Comparison of ENCODE assay signal across 28 cellular contexts in the genomic region with DNA sequence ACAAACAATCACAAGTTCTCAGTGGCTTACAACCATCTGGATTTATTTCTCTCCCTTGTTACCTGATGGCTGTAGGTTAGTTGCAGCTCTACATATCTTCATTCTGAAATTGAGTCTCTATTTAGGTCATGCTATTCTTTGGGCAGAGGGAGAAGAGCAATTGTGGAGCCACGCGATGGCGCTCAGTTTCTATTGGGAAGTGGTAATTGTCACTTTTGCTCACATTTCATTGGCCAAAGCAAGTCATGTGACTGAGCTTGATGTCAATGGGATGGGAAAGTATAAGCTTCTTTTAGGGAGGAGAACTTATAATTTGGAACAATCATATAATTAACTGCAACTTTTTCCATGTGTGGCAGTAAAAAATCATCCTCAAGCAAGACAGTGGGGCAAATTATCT.
DNase-seq lines count a peak whose midpoint lies in the region; ATAC-seq and TF ChIP-seq lines count a peak whose summit lies in the region.
"Had no signal": no experiment of that assay in that cellular context is flagged by ENCODE, and none has a peak within 500 bp of the region (broad histone marks: within the 10 kb centered on the region; RNA-seq: fewer than 3 reads in every experiment).

No MANE protein-coding gene starts in this region.

- no peak overlapping the region for H3K9ac ChIP-seq in mesendoderm (ENCODE audit: low read length)

- no peaks in the 10 kb centered on the region for H3K9me3 ChIP-seq in transverse colon
- H3K9me3 ChIP-seq: Caco-2, gastroesophageal sphincter, pancreas, upper lobe of left lung had no signal

- H2BK15ac ChIP-seq in mesendoderm (replicated peaks; ENCODE audit: low read depth) = no peak overlapping the region

- H3K79me1 ChIP-seq in mesendoderm (ENCODE audit: low read length) = no peaks in the 10 kb centered on the region

- no peak overlapping the region for H3K4ac ChIP-seq in mesendoderm (ENCODE audit: low read depth, low read length)

- no peak overlapping the region for H3K56ac ChIP-seq in mesendoderm (ENCODE audit: low read length)

- no peak overlapping the region for H4K8ac ChIP-seq in mesendoderm (ENCODE audit: low read depth, low read length)

- DNase-seq in GM12864 (ENCODE audit: low read depth) = peak; percentile 30
- DNase-seq in LNCaP clone FGC (ENCODE audit: low read depth) = peak; percentile 11
- DNase-seq in OCI-M1 (lab: John Stamatoyannopoulos, UW) = peak; percentile 83
- peak; percentile 42 for DNase-seq in mesendoderm
- no peak for DNase-seq in GM03348 (ENCODE audit: low spot score)
- DNase-seq in transverse colon = no peak
- DNase-seq: activated CD4-positive, alpha-beta T cell treated with anti-CD3 and anti-CD28 coated beads, Interleukin-2, amount 10 ng/mL, durations not matched to agents 24 days and 14 days; activated gamma-delta T cell treated with Interleukin-2 at 50 U/mL for 16 hours; activated naive CD8-positive, alpha-beta T cell treated with anti-CD3 and anti-CD28 coated beads, Interleukin-2, amount 50 U/mL, for 24 hours; activated T-cell treated with anti-CD3 and anti-CD28 coated beads, Interleukin-2, amount 50 U/mL, for 1 hour; C1 segment of cervical spinal cord; Caco-2; DND-41; hippocampal formation; immature natural killer cell; NCI-H146; NCI-H2107; NCI-H446; pancreas; PC-9; Right ventricle myocardium superior; T-helper 9 cell; upper lobe of left lung had no signal

- no peak overlapping the region for H3K23ac ChIP-seq in mesendoderm (ENCODE audit: low read length)

- H3K27me3 ChIP-seq in mesendoderm (ENCODE audit: insufficient read depth, low read length, poor library complexity) (no peaks in the 10 kb centered on the region), transverse colon (no peaks in the 10 kb centered on the region)
- H3K27me3 ChIP-seq: gastroesophageal sphincter, pancreas, upper lobe of left lung had no signal

- no peaks in the 10 kb centered on the region for H3K36me3 ChIP-seq in mesendoderm (ENCODE audit: control insufficient read depth, insufficient read depth, low read length)
- no peaks in the 10 kb centered on the region for H3K36me3 ChIP-seq in transverse colon
- H3K36me3 ChIP-seq: gastroesophageal sphincter, pancreas, upper lobe of left lung had no signal

- TF ChIP-seq EP300 in transverse colon (IDR thresholded peaks at IDR 0.05; ENCODE audit: low read depth) = no peak

- no peak overlapping the region for H3K4me2 ChIP-seq in mesendoderm (ENCODE audit: low read length)
- H3K4me2 ChIP-seq: PC-9 had no signal

- intact Hi-C loops in transverse colon (cut with DNase I; ENCODE audit: low total_unique reads) = no loop called here

- H2AK5ac ChIP-seq in mesendoderm (ENCODE audit: low read length) = no peak overlapping the region

- ATAC-seq in HG03039 (IDR thresholded peaks at IDR 0.05; ENCODE audit: unreplicated experiment) = no peak
- ATAC-seq: activated naive CD8-positive, alpha-beta T cell treated with anti-CD3 and anti-CD28 coated beads, Interleukin-2, amount 50 U/mL, for 24 hours; left colon; pancreas had no signal

- no peak for TF ChIP-seq POLR2A in transverse colon (IDR thresholded peaks at IDR 0.05)

- H3K27ac ChIP-seq in mesendoderm (ENCODE audit: low read depth, low read length) (no peak overlapping the region), transverse colon (no peak overlapping the region)
- H3K27ac ChIP-seq: HL-60, pancreas, PC-9, upper lobe of left lung, VCaP had no signal

- H3K4me1 ChIP-seq in mesendoderm (ENCODE audit: control insufficient read depth, low read depth, low read length) = no peaks in the 10 kb centered on the region
- H3K4me1 ChIP-seq in transverse colon = no peaks in the 10 kb centered on the region
- H3K4me1 ChIP-seq: Caco-2, upper lobe of left lung had no signal

- H4K5ac ChIP-seq in mesendoderm (ENCODE audit: low read length) = no peak overlapping the region

- H2BK120ac ChIP-seq in mesendoderm (ENCODE audit: low read depth, low read length) = no peak overlapping the region

- no peaks in the 10 kb centered on the region for H3K79me2 ChIP-seq in mesendoderm (ENCODE audit: control insufficient read depth, insufficient read depth, low read length)

- TF ChIP-seq CTCF in GM12864 (IDR thresholded peaks at IDR 0.05; ENCODE audit: low read depth, low read length, missing control alignments) = peak; percentile 25
- TF ChIP-seq CTCF in LNCaP clone FGC (IDR thresholded peaks at IDR 0.05; ENCODE audit: control insufficient read depth, extremely low read depth, insufficient read depth) = peak; percentile 44
- no peak for TF ChIP-seq CTCF in transverse colon (IDR thresholded peaks at IDR 0.05)

- no CpG with 5 or more reads among the region's 3 CpGs for WGBS in mesendoderm (ENCODE audit: extremely low coverage, insufficient coverage, low lambda C conversion rate)
- WGBS in transverse colon (ENCODE audit: low coverage in 1 of 2), 2 donors = 93% methylated on average over 3 of the region's 3 CpGs; no CpG with 5 or more reads in 1 of the 2 donors

- no peak overlapping the region for H3K18ac ChIP-seq in mesendoderm (ENCODE audit: low read length)

- in situ Hi-C loops in transverse colon (cut with MboI; ENCODE audit: low pct_ligation_motif_present in 1 of 4, low pct_unique_long_range_greater_than_20kb in 1 of 4, low sequenced_read_pairs in 3 of 4) = no loop called here

- H2BK5ac ChIP-seq in mesendoderm (ENCODE audit: low read length) = no peak overlapping the region

- H3K4me3 ChIP-seq in GM12864 (ENCODE audit: low read depth, low read length) = no peak overlapping the region
- H3K4me3 ChIP-seq in LNCaP clone FGC (ENCODE audit: low read depth, low read length) = no peak overlapping the region
- no peak overlapping the region for H3K4me3 ChIP-seq in mesendoderm (ENCODE audit: low read length)
- no peak overlapping the region for H3K4me3 ChIP-seq in transverse colon
- H3K4me3 ChIP-seq: pancreas, PC-9, upper lobe of left lung had no signal

Comparison
In these comparisons a context has a peak if more than half of its experiments do, and no peak if none do; other contexts are left out.
1. DNase-seq: peak in GM12864 (single experiment), LNCaP clone FGC (single experiment), OCI-M1 (single experiment) and mesendoderm (single experiment); none in GM03348 (single experiment) and transverse colon (single experiment).
2. CTCF ChIP-seq: peak in GM12864 (single experiment) and LNCaP clone FGC (single experiment); none in transverse colon (0 of 5).